In the genomic region with DNA sequence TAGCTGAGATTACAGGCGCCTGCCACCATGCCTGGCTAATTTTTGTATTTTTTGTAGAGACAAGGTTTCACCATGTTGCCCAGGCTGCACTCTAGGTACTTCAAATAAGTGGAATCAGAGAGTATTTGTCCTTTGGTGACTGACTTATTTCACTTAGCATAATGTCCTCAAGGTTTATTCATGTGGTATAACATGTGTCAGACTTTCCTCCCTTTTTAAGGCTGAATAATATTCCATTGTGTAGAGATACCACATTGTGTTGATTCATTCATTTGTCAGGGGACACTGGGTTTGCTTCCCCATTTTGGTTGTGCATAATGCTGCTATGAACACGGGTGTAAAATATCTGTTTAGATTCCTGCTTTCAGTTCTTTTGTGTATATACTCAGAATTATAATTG, we compare ENCODE assay signal across 11 cellular contexts. TPM values are rescaled to one million over a fixed set of nuclear protein-coding genes. Genes with fewer than 3 reads are reported as not detected.
A peak's percentile ranks its signal among the peaks of the same experiment; 100 is the strongest.
DNase-seq lines count a peak whose midpoint lies in the region; ATAC-seq and TF ChIP-seq lines count a peak whose summit lies in the region.
"Had no signal": no experiment of that assay in that cellular context is flagged by ENCODE, and none has a peak within 500 bp of the region (broad histone marks: within the 10 kb centered on the region; RNA-seq: fewer than 3 reads in every experiment).

No MANE protein-coding gene starts in this region.

- POLR2A ChIA-PET in activated CD4-positive, alpha-beta T cell treated with anti-CD3 and anti-CD28 coated beads, Interleukin-2, amount 10 ng/mL, durations not matched to agents 7 days and 5 days (lab: Charles Lee) = no interaction called here

- no peak for TF ChIP-seq CTCF in chondrocyte (IDR thresholded peaks at IDR 0.05)
- TF ChIP-seq CTCF in BE2C (IDR thresholded peaks at IDR 0.05; ENCODE audit: low read depth, low read length) = no peak

- peaks cover 10% of the 10 kb centered on the region for H3K36me3 Mint-ChIP-seq in activated CD4-positive, alpha-beta T cell treated with anti-CD3 and anti-CD28 coated beads, Interleukin-2, amount 10 ng/mL, durations not matched to agents 7 days and 5 days (ENCODE audit: low read depth)
- peaks cover 2% of the 10 kb centered on the region for H3K36me3 Mint-ChIP-seq in chondrocyte (ENCODE audit: low read depth)
- H3K36me3 Mint-ChIP-seq in stimulated activated naive B cell treated with anti-CD40 and anti-IgM and Interleukin-4, amounts not matched to agents 10 μg/mL and 1 μg/mL and 100 μg/mL, for 72 hours = peaks cover 12 to 38% of the 10 kb centered on the region in 2 donors

- peaks cover 6% of the 10 kb centered on the region for H3K27me3 Mint-ChIP-seq in activated CD4-positive, alpha-beta T cell treated with anti-CD3 and anti-CD28 coated beads, Interleukin-2, amount 10 ng/mL, durations not matched to agents 7 days and 5 days
- H3K27me3 Mint-ChIP-seq in chondrocyte (ENCODE audit: low read depth) = no peaks in the 10 kb centered on the region
- H3K27me3 Mint-ChIP-seq in stimulated activated naive B cell treated with anti-CD40 and anti-IgM and Interleukin-4, amounts not matched to agents 10 μg/mL and 1 μg/mL and 100 μg/mL, for 72 hours = peaks cover 0 to 8% of the 10 kb centered on the region in 2 donors

- H3K4me1 ChIP-seq in SJCRH30 (peaks cover 17% of the 10 kb centered on the region), BE2C (no peaks in the 10 kb centered on the region)
- H3K4me1 ChIP-seq: thyroid gland had no signal

- no peak overlapping the region for H3K4me3 ChIP-seq in SJCRH30
- H3K4me3 ChIP-seq in BE2C (ENCODE audit: low read depth, low read length) = no peak overlapping the region
- H3K4me3 ChIP-seq: mucosa of descending colon, thyroid gland had no signal

- H3K27me3 ChIP-seq in SJCRH30 (no peaks in the 10 kb centered on the region), BE2C (no peaks in the 10 kb centered on the region)
- H3K27me3 ChIP-seq: thyroid gland had no signal

- no peak overlapping the region for H3K27ac ChIP-seq in SJCRH30
- H3K27ac ChIP-seq: thyroid gland had no signal

- CTCF ChIA-PET in activated CD4-positive, alpha-beta T cell treated with anti-CD3 and anti-CD28 coated beads, Interleukin-2, amount 10 ng/mL, durations not matched to agents 7 days and 5 days (lab: Charles Lee) = interaction anchor here (1.4 to 1.5 kb wide), 2 partner anchors 20 to 645 kb away, joined by 3 to 6 read pairs; no protein-coding TSS in a partner anchor

- no peak for DNase-seq in activated CD4-positive, alpha-beta T cell treated with anti-CD3 and anti-CD28 coated beads, Interleukin-2, amount 10 ng/mL, durations not matched to agents 7 days and 5 days
- no peak for DNase-seq in activated CD4-positive, alpha-beta T cell treated with anti-CD3 and anti-CD28 coated beads for 4 hours
- DNase-seq in chondrocyte (ENCODE audit: low spot score) (no peak), SJCRH30 (no peak), NCI-H2171 treated with DMSO at 0.1 percent for 48 hours (lab: John Stamatoyannopoulos, UW) (no peak), BE2C (no peak)
- DNase-seq in stimulated activated naive B cell treated with anti-CD40 and anti-IgM and Interleukin-4, amounts not matched to agents 10 μg/mL and 1 μg/mL and 100 μg/mL, for 72 hours = no peak
- DNase-seq: NCI-H1930, thyroid gland had no signal

- H3K9me3 Mint-ChIP-seq in activated CD4-positive, alpha-beta T cell treated with anti-CD3 and anti-CD28 coated beads, Interleukin-2, amount 10 ng/mL, durations not matched to agents 7 days and 5 days = no peaks in the 10 kb centered on the region
- no peaks in the 10 kb centered on the region for H3K9me3 Mint-ChIP-seq in chondrocyte (ENCODE audit: low read depth)
- no peaks in the 10 kb centered on the region for H3K9me3 Mint-ChIP-seq in stimulated activated naive B cell treated with anti-CD40 and anti-IgM and Interleukin-4, amounts not matched to agents 10 μg/mL and 1 μg/mL and 100 μg/mL, for 72 hours

- H3K36me3 ChIP-seq in SJCRH30 (no peaks in the 10 kb centered on the region), BE2C (no peaks in the 10 kb centered on the region)

- H3K4me1 Mint-ChIP-seq in activated CD4-positive, alpha-beta T cell treated with anti-CD3 and anti-CD28 coated beads, Interleukin-2, amount 10 ng/mL, durations not matched to agents 7 days and 5 days = peaks cover 56% of the 10 kb centered on the region
- peaks cover 33% of the 10 kb centered on the region for H3K4me1 Mint-ChIP-seq in chondrocyte (ENCODE audit: low read depth)
- peaks cover 21 to 43% of the 10 kb centered on the region in 2 donors for H3K4me1 Mint-ChIP-seq in stimulated activated naive B cell treated with anti-CD40 and anti-IgM and Interleukin-4, amounts not matched to agents 10 μg/mL and 1 μg/mL and 100 μg/mL, for 72 hours

- peak overlapping the region; percentile 37 for H3K4me3 Mint-ChIP-seq in activated CD4-positive, alpha-beta T cell treated with anti-CD3 and anti-CD28 coated beads, Interleukin-2, amount 10 ng/mL, durations not matched to agents 7 days and 5 days
- peak overlapping the region; percentile 8 for H3K4me3 Mint-ChIP-seq in chondrocyte (ENCODE audit: unreplicated experiment)
- H3K4me3 Mint-ChIP-seq in stimulated activated naive B cell treated with anti-CD40 and anti-IgM and Interleukin-4, amounts not matched to agents 10 μg/mL and 1 μg/mL and 100 μg/mL, for 72 hours = peak overlapping the region; percentile 13 to 60

- H3K27ac Mint-ChIP-seq in activated CD4-positive, alpha-beta T cell treated with anti-CD3 and anti-CD28 coated beads, Interleukin-2, amount 10 ng/mL, durations not matched to agents 7 days and 5 days = peak overlapping the region; percentile 85
- no peak overlapping the region for H3K27ac Mint-ChIP-seq in chondrocyte (ENCODE audit: unreplicated experiment)
- H3K27ac Mint-ChIP-seq in stimulated activated naive B cell treated with anti-CD40 and anti-IgM and Interleukin-4, amounts not matched to agents 10 μg/mL and 1 μg/mL and 100 μg/mL, for 72 hours = peak overlapping the region; percentile 98

- H3K9me3 ChIP-seq in SJCRH30 (replicated peaks) (no peaks in the 10 kb centered on the region), BE2C (no peaks in the 10 kb centered on the region)
- H3K9me3 ChIP-seq: mucosa of descending colon, thyroid gland had no signal

- ATAC-seq in HG03460 (IDR thresholded peaks at IDR 0.05; ENCODE audit: unreplicated experiment) = peak; percentile 9
- ATAC-seq in stimulated activated naive B cell treated with anti-CD40 and anti-IgM and Interleukin-4, amounts not matched to agents 10 μg/mL and 1 μg/mL and 100 μg/mL, for 72 hours (replicated peaks) = peak; percentile 79 to 83

RNA-seq across cellular contexts. Expression of gene IL6R, which starts 34.9 kb away (rescaled TPM):
- total RNA-seq in activated CD4-positive, alpha-beta T cell treated with anti-CD3 and anti-CD28 coated beads, Interleukin-2, amount 10 ng/mL, durations not matched to agents 7 days and 5 days = 1 to 10 TPM; 9.1 to 9.3 TPM
- total RNA-seq in chondrocyte = 1.1 to 1.4 TPM (median 1.3 TPM) in 3 replicates
- total RNA-seq in SJCRH30 (2014; rRNA removed; shearing (Covaris generic)) = 0.53 and 1.1 TPM in 2 replicates
- polyA plus RNA-seq in BE2C (2012; ENCODE audit: insufficient read depth, insufficient read length, low read depth) = 0.28 TPM
